18 cellular contexts compared by ENCODE assay signal in genomic region chr2:156800781-156801366, GRCh38.
DNase-seq lines count a peak whose midpoint lies in the region; ATAC-seq and TF ChIP-seq lines count a peak whose summit lies in the region.
"Had no signal": no experiment of that assay in that cellular context is flagged by ENCODE, and none has a peak within 500 bp of the region (broad histone marks: within the 10 kb centered on the region; RNA-seq: fewer than 3 reads in every experiment).

No MANE protein-coding gene starts in this region.

- no peaks in the 10 kb centered on the region for H3K9me3 Mint-ChIP-seq in activated CD8-positive, alpha-beta T cell treated with anti-CD3 and anti-CD28 coated beads for 36 hours
- H3K9me3 Mint-ChIP-seq: activated CD4-positive, alpha-beta T cell treated with anti-CD3 and anti-CD28 coated beads, Interleukin-2, amount 10 ng/mL, durations not matched to agents 7 days and 5 days; mesothelial cell of epicardium had no signal

- DNase-seq in Ammon's horn (ENCODE audit: low spot score) (peak; percentile 23), MG63 (no peak), hepatocyte (ENCODE audit: low spot score) (no peak), middle frontal gyrus (ENCODE audit: extremely low spot score, low spot score) (no peak), GM13976 (ENCODE audit: low spot score) (no peak)
- DNase-seq in activated CD8-positive, alpha-beta T cell treated with anti-CD3 and anti-CD28 coated beads for 36 hours: no peak
- no peak for DNase-seq in effector memory CD4-positive, alpha-beta T cell
- DNase-seq: activated CD4-positive, alpha-beta T cell treated with anti-CD3 and anti-CD28 coated beads, Interleukin-2, amount 10 ng/mL, durations not matched to agents 7 days and 5 days; amniotic stem cell; COR-L47; cortex of kidney; NK-92 treated with Interleukin-12 subunit alpha and Interleukin-12 subunit beta, amount 100 ng/mL, for 24 hours; SJCRH30; stimulated activated CD4-positive, alpha-beta T cell treated with anti-CD3 and anti-CD28 coated beads, Interleukin-12 subunit alpha, Interleukin-12 subunit beta, amount 100 ng/mL, for 4 hours; stomach had no signal

- no peaks in the 10 kb centered on the region for H4K20me1 ChIP-seq in OCI-LY3 (ENCODE audit: insufficient read depth, low read length)
- no peaks in the 10 kb centered on the region for H4K20me1 ChIP-seq in hepatocyte (ENCODE audit: insufficient read depth, poor library complexity, severe bottlenecking)

- H3K9me3 ChIP-seq in MG63 (no peaks in the 10 kb centered on the region), OCI-LY3 (ENCODE audit: insufficient read depth, low read length) (no peaks in the 10 kb centered on the region), hepatocyte (ENCODE audit: low read depth) (no peaks in the 10 kb centered on the region)
- H3K9me3 ChIP-seq in effector memory CD4-positive, alpha-beta T cell (ENCODE audit: control insufficient read depth, low read length): no peaks in the 10 kb centered on the region
- H3K9me3 ChIP-seq: SJCRH30, stomach had no signal

- H3K4me1 Mint-ChIP-seq in activated CD8-positive, alpha-beta T cell treated with anti-CD3 and anti-CD28 coated beads for 36 hours (ENCODE audit: low read depth): no peaks in the 10 kb centered on the region
- H3K4me1 Mint-ChIP-seq: activated CD4-positive, alpha-beta T cell treated with anti-CD3 and anti-CD28 coated beads, Interleukin-2, amount 10 ng/mL, durations not matched to agents 7 days and 5 days had no signal

- ATAC-seq in activated CD8-positive, alpha-beta T cell treated with anti-CD3 and anti-CD28 coated beads for 36 hours: no peak

- H3K79me2 ChIP-seq in OCI-LY3 (ENCODE audit: low read length) (no peaks in the 10 kb centered on the region), hepatocyte (no peaks in the 10 kb centered on the region)
- H3K79me2 ChIP-seq: parathyroid adenoma had no signal

- no peak overlapping the region for H3K9ac ChIP-seq in OCI-LY3 (ENCODE audit: low read length)
- H3K9ac ChIP-seq: parathyroid adenoma had no signal

- H3K36me3 ChIP-seq in MG63 (no peaks in the 10 kb centered on the region), OCI-LY3 (replicated peaks; ENCODE audit: low read depth, low read length) (no peaks in the 10 kb centered on the region), hepatocyte (replicated peaks; ENCODE audit: insufficient read depth, low read depth) (no peaks in the 10 kb centered on the region)
- H3K36me3 ChIP-seq in effector memory CD4-positive, alpha-beta T cell (ENCODE audit: control insufficient read depth, insufficient read depth, low read length): no peaks in the 10 kb centered on the region
- H3K36me3 ChIP-seq: SJCRH30, stomach had no signal

- peaks cover 1% of the 10 kb centered on the region for H3K27me3 Mint-ChIP-seq in activated CD8-positive, alpha-beta T cell treated with anti-CD3 and anti-CD28 coated beads for 36 hours

- peaks cover 14% of the 10 kb centered on the region for H3K4me1 ChIP-seq in OCI-LY3 (ENCODE audit: low read length)
- H3K4me1 ChIP-seq in hepatocyte (ENCODE audit: insufficient read depth): no peaks in the 10 kb centered on the region
- H3K4me1 ChIP-seq in effector memory CD4-positive, alpha-beta T cell (ENCODE audit: control insufficient read depth, insufficient read depth, low read length, poor library complexity, severe bottlenecking): no peaks in the 10 kb centered on the region
- H3K4me1 ChIP-seq: parathyroid adenoma, SJCRH30, stomach had no signal

- H3K27ac ChIP-seq in OCI-LY3 (ENCODE audit: low read length) (no peak overlapping the region), hepatocyte (no peak overlapping the region)
- H3K27ac ChIP-seq in effector memory CD4-positive, alpha-beta T cell (ENCODE audit: insufficient read depth, low read length, poor library complexity, severe bottlenecking): no peak overlapping the region
- H3K27ac ChIP-seq: parathyroid adenoma, SJCRH30, stomach had no signal

- no peaks in the 10 kb centered on the region for H3K36me3 Mint-ChIP-seq in activated CD8-positive, alpha-beta T cell treated with anti-CD3 and anti-CD28 coated beads for 36 hours (ENCODE audit: low read depth)
- H3K36me3 Mint-ChIP-seq: mesothelial cell of epicardium had no signal

- peak overlapping the region; percentile 38 for H3K4me3 ChIP-seq in MG63
- H3K4me3 ChIP-seq in OCI-LY3 (ENCODE audit: low read length): peak overlapping the region; percentile 33; the same call in 1 of the 2 replicates
- H3K4me3 ChIP-seq in hepatocyte: no peak overlapping the region
- H3K4me3 ChIP-seq in effector memory CD4-positive, alpha-beta T cell (ENCODE audit: insufficient read depth, low read depth, low read length, poor library complexity, severe bottlenecking): no peak overlapping the region
- H3K4me3 ChIP-seq: SJCRH30, stomach had no signal

- POLR2A ChIA-PET in activated CD8-positive, alpha-beta T cell treated with anti-CD3 and anti-CD28 coated beads for 36 hours (lab: Charles Lee): no interaction called here

- peak overlapping the region; percentile 49 for H3K4me2 ChIP-seq in OCI-LY3 (ENCODE audit: low read length)
- peak overlapping the region; percentile 12 for H3K4me2 ChIP-seq in hepatocyte

- CTCF ChIA-PET in activated CD8-positive, alpha-beta T cell treated with anti-CD3 and anti-CD28 coated beads for 36 hours (lab: Charles Lee): no interaction called here

- TF ChIP-seq CTCF in OCI-LY3 (IDR thresholded peaks at IDR 0.05; ENCODE audit: low read depth, low read length): no peak
- no peak for TF ChIP-seq CTCF in hepatocyte (IDR thresholded peaks at IDR 0.05; ENCODE audit: poor library complexity)
- no peak for TF ChIP-seq CTCF in GM13976 (IDR thresholded peaks at IDR 0.05; ENCODE audit: borderline replicate concordance, control extremely low read depth, extremely low read depth, insufficient read depth, missing control alignments)
- no peak for TF ChIP-seq CTCF in activated CD8-positive, alpha-beta T cell treated with anti-CD3 and anti-CD28 coated beads for 36 hours (IDR thresholded peaks at IDR 0.05)

- no peaks in the 10 kb centered on the region for H3K9me2 ChIP-seq in hepatocyte (replicated peaks; ENCODE audit: insufficient read depth)

- H3K27me3 ChIP-seq in MG63: no peaks in the 10 kb centered on the region
- H3K27me3 ChIP-seq in OCI-LY3 (ENCODE audit: low read depth, low read length): no peaks in the 10 kb centered on the region
- no peaks in the 10 kb centered on the region for H3K27me3 ChIP-seq in hepatocyte
- H3K27me3 ChIP-seq in effector memory CD4-positive, alpha-beta T cell (replicated peaks; ENCODE audit: control insufficient read depth, insufficient read depth, low read length, poor library complexity, severe bottlenecking): no peaks in the 10 kb centered on the region
- H3K27me3 ChIP-seq: SJCRH30, stomach had no signal

- intact Hi-C loops in activated CD8-positive, alpha-beta T cell treated with anti-CD3 and anti-CD28 coated beads for 36 hours (cut with micrococcal nuclease): no loop called here

- no peak overlapping the region for H3K4me3 Mint-ChIP-seq in activated CD8-positive, alpha-beta T cell treated with anti-CD3 and anti-CD28 coated beads for 36 hours
- H3K4me3 Mint-ChIP-seq: activated CD4-positive, alpha-beta T cell treated with anti-CD3 and anti-CD28 coated beads, Interleukin-2, amount 10 ng/mL, durations not matched to agents 7 days and 5 days; mesothelial cell of epicardium had no signal

- H3K27ac Mint-ChIP-seq in activated CD8-positive, alpha-beta T cell treated with anti-CD3 and anti-CD28 coated beads for 36 hours: no peak overlapping the region
- H3K27ac Mint-ChIP-seq: activated CD4-positive, alpha-beta T cell treated with anti-CD3 and anti-CD28 coated beads, Interleukin-2, amount 10 ng/mL, durations not matched to agents 7 days and 5 days; mesothelial cell of epicardium had no signal

- in situ Hi-C loops in GM13976 (cut with MboI; ENCODE audit: low sequenced_read_pairs, unreplicated experiment): no loop called here

- 79% methylated on average over 8 of the region's 8 CpGs for WGBS in hepatocyte (ENCODE audit: low lambda C conversion rate, missing lambda C conversion rate)

- H2AFZ ChIP-seq in OCI-LY3 (ENCODE audit: low read depth, low read length) (no peak overlapping the region), hepatocyte (no peak overlapping the region)
- H2AFZ ChIP-seq: parathyroid adenoma had no signal

Comparison
In these comparisons a context has a peak if more than half of its experiments do, and no peak if none do; other contexts are left out.
1. H3K4me3 ChIP-seq: peak in MG63 (single experiment) and OCI-LY3 (single experiment); none in hepatocyte (single experiment) and effector memory CD4-positive, alpha-beta T cell (single experiment).